In the genomic region with DNA sequence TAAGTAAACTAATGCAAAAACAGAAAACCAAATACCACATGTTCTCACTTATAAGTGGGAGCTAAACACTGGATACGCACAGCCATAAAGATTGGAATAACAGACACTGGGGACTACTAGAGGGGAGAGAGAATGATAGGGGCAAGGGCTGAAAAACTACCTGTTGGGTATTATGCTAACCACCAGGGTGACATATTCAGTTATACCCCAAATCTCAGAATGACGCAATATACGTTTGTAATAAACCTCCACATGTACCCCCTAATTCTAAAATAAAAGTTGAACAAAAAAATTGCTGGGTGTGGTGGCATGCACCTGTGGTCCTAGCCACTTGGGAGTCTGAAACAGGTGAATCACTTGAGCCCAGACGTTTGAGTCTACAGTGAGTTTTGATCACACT, we compare ENCODE assay signal across 26 cellular contexts.
DNase-seq lines count a peak whose midpoint lies in the region; ATAC-seq, FAIRE-seq and TF ChIP-seq lines count a peak whose summit lies in the region.
"Had no signal": no experiment of that assay in that cellular context is flagged by ENCODE, and none has a peak within 500 bp of the region (broad histone marks: within the 10 kb centered on the region; RNA-seq: fewer than 3 reads in every experiment).

No MANE protein-coding gene starts in this region.

- H2AFZ ChIP-seq in HepG2 (ENCODE audit: low read length): no peak overlapping the region

- POLR2A ChIA-PET in HepG2 (lab: Yijun Ruan, JAX): no interaction called here

- H3K36me3 ChIP-seq in HepG2 (replicated peaks in 1 of 2; ENCODE audit: control insufficient read depth in 1 of 2, insufficient read depth in 2 of 2, low read length in 2 of 2) (no peaks in the 10 kb centered on the region), right lobe of liver (no peaks in the 10 kb centered on the region), adipocyte (ENCODE audit: control insufficient read depth, insufficient read depth, low read length, severe bottlenecking) (no peaks in the 10 kb centered on the region)
- H3K36me3 ChIP-seq: BE2C, BLaER1 had no signal

- peaks cover 12% of the 10 kb centered on the region; the same call in 1 of the 2 replicates for H3K9me3 Mint-ChIP-seq in HFFc6
- H3K9me3 Mint-ChIP-seq in immature natural killer cell: peaks cover 6 to 32% (median 21%) of the 10 kb centered on the region in 6 donors

- in situ Hi-C loops in HepG2 (cut with HindIII; ENCODE audit: extremely low pct_ligation_motif_present, low pct_unique_long_range_greater_than_20kb): no loop called here

- H3K9me3 ChIP-seq in HepG2 (ENCODE audit: low read length) (peaks cover 30% of the 10 kb centered on the region), right lobe of liver (no peaks in the 10 kb centered on the region), adipocyte (ENCODE audit: control insufficient read depth, low read length) (peaks cover 3% of the 10 kb centered on the region)
- H3K9me3 ChIP-seq: BE2C had no signal

- H3K4me3 ChIP-seq in HepG2 (replicated peaks in 1 of 3; ENCODE audit: insufficient read depth in 1 of 3, low read depth in 2 of 3, low read length in 3 of 3): no peak overlapping the region
- H3K4me3 ChIP-seq in right lobe of liver: no peak overlapping the region
- H3K4me3 ChIP-seq in adipocyte (ENCODE audit: low read length): peak overlapping the region; percentile 9
- H3K4me3 ChIP-seq: BLaER1, GM12878 had no signal

- H3K4me3 Mint-ChIP-seq in HFFc6 (no peak overlapping the region), immature natural killer cell (no peak overlapping the region)
- H3K4me3 Mint-ChIP-seq: CD4-positive, alpha-beta memory T cell; CD4-positive, CD25-positive, alpha-beta regulatory T cell; CD8-positive, alpha-beta memory T cell had no signal

- intact Hi-C loops in HepG2 (cut with micrococcal nuclease; ENCODE audit: unreplicated experiment): no loop called here
- intact Hi-C loops in right lobe of liver (cut with DNase I): no loop called here
- intact Hi-C loops in sciatic nerve (cut with DNase I): no loop called here

- H3K36me3 Mint-ChIP-seq in HFFc6 (ENCODE audit: low read depth): peaks cover 21% of the 10 kb centered on the region
- H3K36me3 Mint-ChIP-seq in immature natural killer cell: peaks cover 3 to 30% (median 15%) of the 10 kb centered on the region in 3 donors
- H3K36me3 Mint-ChIP-seq: CD14-positive monocyte had no signal

- H3K27ac ChIP-seq in HepG2 (ENCODE audit: extremely low read length, insufficient read depth, low read length) (no peak overlapping the region), right lobe of liver (no peak overlapping the region)
- H3K27ac ChIP-seq: 22Rv1, BLaER1 had no signal

- H3K9ac ChIP-seq in HepG2 (ENCODE audit: insufficient read depth, low read depth, low read length): no peak overlapping the region
- H3K9ac ChIP-seq in adipocyte (ENCODE audit: low read length): no peak overlapping the region
- H3K9ac ChIP-seq: BLaER1 had no signal

- TF ChIP-seq POLR2A in HepG2 (IDR thresholded peaks at IDR 0.05; ENCODE audit: insufficient read depth in 1 of 2, low read depth in 2 of 2, low read length in 2 of 2) (no peak), right lobe of liver (IDR thresholded peaks at IDR 0.05) (no peak)

- H3K4me1 Mint-ChIP-seq in HFFc6 (ENCODE audit: low read depth): peaks cover 21% of the 10 kb centered on the region
- H3K4me1 Mint-ChIP-seq in immature natural killer cell: peaks cover 0 to 2% of the 10 kb centered on the region in 2 donors
- H3K4me1 Mint-ChIP-seq: CD14-positive monocyte had no signal

- TF ChIP-seq CTCF in HepG2 (CRISPR knock-in tag; IDR thresholded peaks at IDR 0.05): no peak
- no peak for TF ChIP-seq CTCF in right lobe of liver (IDR thresholded peaks at IDR 0.05)
- 0 out of 2 replicates have a peak, but pooled peaks have one; percentile 18 for TF ChIP-seq CTCF in HFFc6 (IDR thresholded peaks at IDR 0.05)
- TF ChIP-seq CTCF in omental fat pad (IDR thresholded peaks at IDR 0.05): no peak

- no peak for DNase-seq in HepG2 (ENCODE audit: low spot score)
- DNase-seq in right lobe of liver: no peak
- DNase-seq in HFFc6: no peak
- no peak for DNase-seq in adipocyte (ENCODE audit: low read depth)
- DNase-seq in omental fat pad (ENCODE audit: low spot score): no peak
- DNase-seq in immature natural killer cell: no peak
- DNase-seq in NCI-H526 treated with DMSO at 0.1 percent for 48 hours (lab: John Stamatoyannopoulos, UW): no peak
- no peak for DNase-seq in sciatic nerve (ENCODE audit: low spot score)
- DNase-seq: BE2C; C1 segment of cervical spinal cord; CD4-positive, alpha-beta memory T cell; CD4-positive, CD25-positive, alpha-beta regulatory T cell; CD8-positive, alpha-beta memory T cell; COR-L47; DMS 273 treated with DMSO at 0.1 percent for 48 hours; DMS153; DMS53; DMS79; DND-41; GDM1 had no signal

- no peaks in the 10 kb centered on the region for H4K20me1 ChIP-seq in HepG2 (ENCODE audit: insufficient read depth, low read length)
- H4K20me1 ChIP-seq: BLaER1 had no signal

- H3K27ac Mint-ChIP-seq in HFFc6 (no peak overlapping the region), immature natural killer cell (no peak overlapping the region)
- H3K27ac Mint-ChIP-seq: CD14-positive monocyte; CD4-positive, alpha-beta memory T cell; CD4-positive, CD25-positive, alpha-beta regulatory T cell; CD8-positive, alpha-beta memory T cell had no signal

- H3K79me2 ChIP-seq in HepG2 (ENCODE audit: insufficient read depth, low read length): no peaks in the 10 kb centered on the region

- H3K4me1 ChIP-seq in HepG2 (ENCODE audit: insufficient read depth, low read length): peaks cover 8% of the 10 kb centered on the region
- H3K4me1 ChIP-seq in right lobe of liver: no peaks in the 10 kb centered on the region
- peaks cover 15% of the 10 kb centered on the region for H3K4me1 ChIP-seq in adipocyte (ENCODE audit: control insufficient read depth, insufficient read depth, low read length)
- H3K4me1 ChIP-seq: BE2C, BLaER1 had no signal

- no peak for FAIRE-seq in HepG2 (lab: Jason Lieb, UNC)
- FAIRE-seq: GM12878, GM12892, GM18507 had no signal

- TF ChIP-seq RAD21 in HepG2 (CRISPR knock-in tag; IDR thresholded peaks at IDR 0.05): no peak

- ATAC-seq in HepG2: no peak
- ATAC-seq in right lobe of liver: no peak
- peak; percentile 8 for ATAC-seq in omental fat pad (ENCODE audit: low FRiP score)
- no peak for ATAC-seq in sciatic nerve
- ATAC-seq: GM12878 had no signal

- no peak overlapping the region for H3K4me2 ChIP-seq in HepG2 (ENCODE audit: low read depth, low read length)
- H3K4me2 ChIP-seq: BLaER1 had no signal

- H3K27me3 Mint-ChIP-seq in HFFc6 (ENCODE audit: insufficient read depth): no peaks in the 10 kb centered on the region; the same call in 1 of the 2 replicates
- peaks cover 0 to 3% (median 2%) of the 10 kb centered on the region in 3 donors for H3K27me3 Mint-ChIP-seq in immature natural killer cell (ENCODE audit: low read depth in 3 of 3)
- H3K27me3 Mint-ChIP-seq: CD4-positive, alpha-beta memory T cell; CD4-positive, CD25-positive, alpha-beta regulatory T cell; CD8-positive, alpha-beta memory T cell had no signal

- CTCF ChIA-PET in HepG2 (lab: Yijun Ruan, JAX; ENCODE audit: low intra/inter-chr PET ratio, low total read pairs): no interaction called here

- no peak for TF ChIP-seq EP300 in HepG2 (IDR thresholded peaks at IDR 0.05; ENCODE audit: low read depth in 2 of 2, low read length in 2 of 2)
- TF ChIP-seq EP300 in HepG2 (CRISPR knock-in tag; IDR thresholded peaks at IDR 0.05; ENCODE audit: borderline replicate concordance): no peak

- no TSS peak for BruUV-seq in HepG2 (replicated peaks; lab: Mats Ljungman, UMichigan)

- 97% methylated on average over 4 of the region's 4 CpGs for WGBS in HepG2 (ENCODE audit: low lambda C conversion rate)
- WGBS in right lobe of liver (ENCODE audit: insufficient coverage, low coverage, low lambda C conversion rate, missing lambda C conversion rate): 95% methylated on average over 4 of the region's 4 CpGs

- H3K27me3 ChIP-seq in HepG2 (ENCODE audit: control insufficient read depth in 1 of 2, insufficient read depth in 2 of 2, low read length in 2 of 2): no peaks in the 10 kb centered on the region
- H3K27me3 ChIP-seq in right lobe of liver: no peaks in the 10 kb centered on the region
- H3K27me3 ChIP-seq in adipocyte (replicated peaks; ENCODE audit: control insufficient read depth, insufficient read depth, low read length): no peaks in the 10 kb centered on the region
- H3K27me3 ChIP-seq: BE2C, BLaER1 had no signal

TF ChIP-seq in HepG2, 621 proteins besides CTCF, POLR2A, EP300 and RAD21:
- peak; percentile 81 for TF ChIP-seq CEBPB (IDR thresholded peaks at IDR 0.05; ENCODE audit: borderline replicate concordance, low read depth, low read length)
- TF ChIP-seq ZNF589 (CRISPR knock-in tag; conservative IDR thresholded peaks at IDR 0.05): no peak
